Comparison of ENCODE assay signal across 18 cellular contexts in genomic region chr9:108443278-108443633, GRCh38.
DNase-seq lines count a peak whose midpoint lies in the region; ATAC-seq and TF ChIP-seq lines count a peak whose summit lies in the region.
"Had no signal": no experiment of that assay in that cellular context is flagged by ENCODE, and none has a peak within 500 bp of the region (broad histone marks: within the 10 kb centered on the region; RNA-seq: fewer than 3 reads in every experiment).

No MANE protein-coding gene starts in this region.

- H3K4me3 ChIP-seq in ascending aorta (no peak overlapping the region), fibroblast of the aortic adventitia (ENCODE audit: low read depth, low read length) (peak overlapping the region; percentile 54), skeletal muscle satellite cell (ENCODE audit: low read length) (peak overlapping the region; percentile 48)
- H3K4me3 ChIP-seq: body of pancreas had no signal

- H3K4me2 ChIP-seq in skeletal muscle satellite cell (ENCODE audit: low read length) = peak overlapping the region; percentile 83

- no peaks in the 10 kb centered on the region for H3K9me3 ChIP-seq in ascending aorta
- no peaks in the 10 kb centered on the region for H3K9me3 ChIP-seq in skeletal muscle satellite cell (replicated peaks; ENCODE audit: low read length)
- H3K9me3 ChIP-seq: body of pancreas had no signal

- H3K27ac ChIP-seq in ascending aorta = peak overlapping the region; percentile 63 to 69
- H3K27ac ChIP-seq: body of pancreas had no signal

- H3K27me3 ChIP-seq in ascending aorta (no peaks in the 10 kb centered on the region), skeletal muscle satellite cell (ENCODE audit: control insufficient read depth, insufficient read depth, low read length) (no peaks in the 10 kb centered on the region)
- H3K27me3 ChIP-seq: body of pancreas had no signal

- TF ChIP-seq CTCF in ascending aorta (IDR thresholded peaks at IDR 0.05) (no peak), fibroblast of the aortic adventitia (IDR thresholded peaks at IDR 0.05; ENCODE audit: insufficient read depth, low read length) (no peak)

- ATAC-seq in HG03135 (IDR thresholded peaks at IDR 0.05; ENCODE audit: unreplicated experiment) (no peak), GM18498 (IDR thresholded peaks at IDR 0.05; ENCODE audit: unreplicated experiment) (no peak)
- ATAC-seq: body of pancreas had no signal

- DNase-seq in GM04504 (ENCODE audit: low read depth) (peak; percentile 24), ascending aorta (ENCODE audit: low spot score in 2 of 2) (no peak), fibroblast of the aortic adventitia (ENCODE audit: low read depth) (peak; percentile 65), SW 1271 (lab: John Stamatoyannopoulos, UW) (no peak), ureter (ENCODE audit: low spot score) (no peak)
- DNase-seq: activated CD4-positive, alpha-beta memory T cell treated with anti-CD3 and anti-CD28 coated beads, Interleukin-2, amount 10 ng/mL, durations not matched to agents 7 days and 5 days; activated T-cell treated with anti-CD3 and anti-CD28 coated beads, Interleukin-2, amount 50 U/mL, for 1 hour; AML-193; body of pancreas; cortex of kidney; NCI-H187; NCI-H446; nephron progenitor cell; stimulated activated CD4-positive, alpha-beta T cell treated with anti-CD3 and anti-CD28 coated beads, Interleukin-15, amount 100 ng/mL, for 24 hours; stimulated activated naive CD4-positive, alpha-beta T cell had no signal

- H3K9ac ChIP-seq in skeletal muscle satellite cell (ENCODE audit: low read depth, low read length) = peak overlapping the region; percentile 81

- intact Hi-C loops in ascending aorta (cut with DNase I) = loop anchor here (10.0 kb wide), 4 partner anchors 298 to 948 kb away; no protein-coding TSS in a partner anchor

- H3K36me3 ChIP-seq in ascending aorta = no peaks in the 10 kb centered on the region
- no peaks in the 10 kb centered on the region for H3K36me3 ChIP-seq in skeletal muscle satellite cell (ENCODE audit: insufficient read depth, low read length)

- H3K4me1 ChIP-seq in ascending aorta (peaks cover 0 to 37% of the 10 kb centered on the region in 2 donors), skeletal muscle satellite cell (ENCODE audit: control insufficient read depth, insufficient read depth, low read length) (peaks cover 69% of the 10 kb centered on the region)

Comparison
In these comparisons a context has a peak if more than half of its experiments do, and no peak if none do; other contexts are left out.
1. DNase-seq: peak in GM04504 (single experiment) and fibroblast of the aortic adventitia (single experiment); none in ascending aorta (0 of 2), SW 1271 (0 of 2) and ureter (single experiment).
2. H3K4me3 ChIP-seq: peak in fibroblast of the aortic adventitia (single experiment) and skeletal muscle satellite cell (single experiment); none in ascending aorta (0 of 2).